Comparison of ENCODE assay signal across 16 cellular contexts in genomic region chr1:2991753-2992495, GRCh38. TPM values are rescaled to one million over a fixed set of nuclear protein-coding genes. Genes with fewer than 3 reads are reported as not detected.
DNase-seq lines count a peak whose midpoint lies in the region; TF ChIP-seq lines count a peak whose summit lies in the region.
"Had no signal": no experiment of that assay in that cellular context is flagged by ENCODE, and none has a peak within 500 bp of the region (broad histone marks: within the 10 kb centered on the region; RNA-seq: fewer than 3 reads in every experiment).

No MANE protein-coding gene starts in this region.

- H3K36me3 ChIP-seq in right atrium auricular region = no peaks in the 10 kb centered on the region
- H3K36me3 ChIP-seq: HAP-1 had no signal

- H3K4me3 Mint-ChIP-seq in activated T-cell treated with anti-CD3 and anti-CD28 coated beads, Interleukin-2, amount 50 U/mL, for 24 hours = no peak overlapping the region
- H3K4me3 Mint-ChIP-seq in chondrocyte (ENCODE audit: unreplicated experiment) = no peak overlapping the region
- H3K4me3 Mint-ChIP-seq: CD8-positive, alpha-beta memory T cell had no signal

- DNase-seq in activated T-cell treated with anti-CD3 and anti-CD28 coated beads, Interleukin-2, amount 50 U/mL, for 1 hour = peak; percentile 3
- no peak for DNase-seq in activated T-cell treated with anti-CD3 and anti-CD28 coated beads, Interleukin-2, amount 50 U/mL, for 24 hours
- DNase-seq in cardiac septum (ENCODE audit: low spot score) = peak; percentile 57
- DNase-seq in right atrium auricular region (ENCODE audit: low spot score) = no peak
- peak; percentile 65 for DNase-seq in chondrocyte (ENCODE audit: low spot score)
- peak; percentile 54 for DNase-seq in posterior vena cava (ENCODE audit: low spot score)
- no peak for DNase-seq in NCI-H187 treated with DMSO at 0.1 percent for 48 hours (lab: John Stamatoyannopoulos, UW)
- DNase-seq in middle frontal gyrus (ENCODE audit: extremely low spot score, low spot score) = no peak
- DNase-seq: Caco-2; CD8-positive, alpha-beta memory T cell; GF-D8 had no signal

- H3K36me3 Mint-ChIP-seq in activated T-cell treated with anti-CD3 and anti-CD28 coated beads, Interleukin-2, amount 50 U/mL, for 24 hours (ENCODE audit: low read depth) = no peaks in the 10 kb centered on the region
- no peaks in the 10 kb centered on the region for H3K36me3 Mint-ChIP-seq in chondrocyte (ENCODE audit: low read depth)

- H3K27me3 ChIP-seq in right atrium auricular region = no peaks in the 10 kb centered on the region

- peaks cover 8% of the 10 kb centered on the region for H3K27me3 Mint-ChIP-seq in activated T-cell treated with anti-CD3 and anti-CD28 coated beads, Interleukin-2, amount 50 U/mL, for 24 hours
- no peaks in the 10 kb centered on the region for H3K27me3 Mint-ChIP-seq in chondrocyte (ENCODE audit: low read depth)

- no peaks in the 10 kb centered on the region for H3K4me1 Mint-ChIP-seq in activated T-cell treated with anti-CD3 and anti-CD28 coated beads, Interleukin-2, amount 50 U/mL, for 24 hours (ENCODE audit: low read depth)
- H3K4me1 Mint-ChIP-seq in chondrocyte (ENCODE audit: low read depth) = no peaks in the 10 kb centered on the region
- H3K4me1 Mint-ChIP-seq: CD8-positive, alpha-beta memory T cell had no signal

- peaks cover 3 to 29% of the 10 kb centered on the region in 2 donors for H3K9me3 ChIP-seq in right atrium auricular region

- no peak overlapping the region for H3K27ac ChIP-seq in right atrium auricular region
- H3K27ac ChIP-seq: 22Rv1 had no signal

- H3K9me3 Mint-ChIP-seq in activated T-cell treated with anti-CD3 and anti-CD28 coated beads, Interleukin-2, amount 50 U/mL, for 24 hours = peaks cover 14% of the 10 kb centered on the region
- H3K9me3 Mint-ChIP-seq in chondrocyte (ENCODE audit: low read depth) = peaks cover 32% of the 10 kb centered on the region

- H3K4me3 ChIP-seq in right atrium auricular region = no peak overlapping the region
- H3K4me3 ChIP-seq: HAP-1 had no signal

- H3K4me1 ChIP-seq in right atrium auricular region = no peaks in the 10 kb centered on the region
- H3K4me1 ChIP-seq: Caco-2, HAP-1 had no signal

- intact Hi-C loops in cardiac septum (cut with DNase I) (no loop called here), posterior vena cava (cut with DNase I) (no loop called here)

- H3K27ac Mint-ChIP-seq in activated T-cell treated with anti-CD3 and anti-CD28 coated beads, Interleukin-2, amount 50 U/mL, for 24 hours = no peak overlapping the region
- H3K27ac Mint-ChIP-seq in chondrocyte (ENCODE audit: unreplicated experiment) = no peak overlapping the region

- TF ChIP-seq CTCF in right atrium auricular region (IDR thresholded peaks at IDR 0.05) (no peak), chondrocyte (IDR thresholded peaks at IDR 0.05) (no peak)

RNA-seq across cellular contexts. Expression of gene ACTRT2, which starts 29.3 kb away (rescaled TPM):
- not detected for total RNA-seq in cardiac septum
- not detected for total RNA-seq in right atrium auricular region
- total RNA-seq in chondrocyte = not detected in 3 replicates
- not detected for total RNA-seq in posterior vena cava
- total RNA-seq: A673; Caco-2; CD8-positive, alpha-beta memory T cell; H1; HT-29 had no signal

Comparison
In these comparisons a context has a peak if more than half of its experiments do, and no peak if none do; other contexts are left out.
1. DNase-seq: peak in activated T-cell treated with anti-CD3 and anti-CD28 coated beads, Interleukin-2, amount 50 U/mL, for 1 hour (single experiment), cardiac septum (single experiment), chondrocyte (single experiment) and posterior vena cava (single experiment); none in activated T-cell treated with anti-CD3 and anti-CD28 coated beads, Interleukin-2, amount 50 U/mL, for 24 hours (single experiment), right atrium auricular region (single experiment), NCI-H187 treated with DMSO at 0.1 percent for 48 hours (single experiment) and middle frontal gyrus (single experiment).